19 cellular contexts compared by ENCODE assay signal in genomic region chr4:138329506-138330070, GRCh38.
"Had no signal": no experiment of that assay in that cellular context is flagged by ENCODE, and none has a peak within 500 bp of the region (broad histone marks: within the 10 kb centered on the region; RNA-seq: fewer than 3 reads in every experiment).

No MANE protein-coding gene starts in this region.

- H3K4me1 ChIP-seq: esophagus muscularis mucosa, gastroesophageal sphincter, heart left ventricle, thyroid gland had no signal

- FAIRE-seq: endothelial cell of umbilical vein had no signal

- H3K36me3 Mint-ChIP-seq: naive B cell, T-cell had no signal

- H3K4me3 ChIP-seq: esophagus muscularis mucosa, gastroesophageal sphincter, heart left ventricle, thyroid gland had no signal

- H3K9me3 Mint-ChIP-seq: activated CD4-positive, alpha-beta T cell treated with anti-CD3 and anti-CD28 coated beads, Interleukin-2, amount 10 ng/mL, durations not matched to agents 24 days and 14 days; activated T-cell treated with anti-CD3 and anti-CD28 coated beads, Interleukin-2, amount 50 U/mL, for 24 hours had no signal

- DNase-seq: activated CD4-positive, alpha-beta T cell treated with anti-CD3 and anti-CD28 coated beads, Interleukin-2, amount 10 ng/mL, durations not matched to agents 24 days and 14 days; activated CD8-positive, alpha-beta T cell treated with anti-CD3 and anti-CD28 coated beads, Interleukin-2, amount 10 ng/mL, durations not matched to agents 7 days and 5 days; activated naive CD4-positive, alpha-beta T cell treated with anti-CD3 and anti-CD28 coated beads for 36 hours; activated T-cell treated with anti-CD3 and anti-CD28 coated beads, Interleukin-2, amount 50 U/mL, for 24 hours; anterior cingulate cortex; brain microvascular endothelial cell; cortex of kidney; effector CD4-positive, alpha-beta T cell; heart left ventricle; kidney glomerular epithelial cell; left ventricle myocardium superior; naive B cell; nucleus accumbens; stimulated activated naive CD4-positive, alpha-beta T cell; T-cell; thyroid gland had no signal

- H3K27me3 ChIP-seq: brain microvascular endothelial cell, esophagus muscularis mucosa, gastroesophageal sphincter, heart left ventricle, thyroid gland had no signal

- H3K27ac ChIP-seq: brain microvascular endothelial cell, esophagus muscularis mucosa, gastroesophageal sphincter, heart left ventricle, thyroid gland had no signal

- H3K4me1 Mint-ChIP-seq: activated CD4-positive, alpha-beta T cell treated with anti-CD3 and anti-CD28 coated beads, Interleukin-2, amount 10 ng/mL, durations not matched to agents 24 days and 14 days; naive B cell had no signal

- H3K27me3 Mint-ChIP-seq: activated CD4-positive, alpha-beta T cell treated with anti-CD3 and anti-CD28 coated beads, Interleukin-2, amount 10 ng/mL, durations not matched to agents 24 days and 14 days; activated T-cell treated with anti-CD3 and anti-CD28 coated beads, Interleukin-2, amount 50 U/mL, for 24 hours; naive B cell; T-cell had no signal

- H3K36me3 ChIP-seq: brain microvascular endothelial cell, esophagus muscularis mucosa, gastroesophageal sphincter, heart left ventricle, thyroid gland had no signal

- H3K27ac Mint-ChIP-seq: activated CD4-positive, alpha-beta T cell treated with anti-CD3 and anti-CD28 coated beads, Interleukin-2, amount 10 ng/mL, durations not matched to agents 24 days and 14 days; activated CD8-positive, alpha-beta T cell treated with anti-CD3 and anti-CD28 coated beads, Interleukin-2, amount 10 ng/mL, durations not matched to agents 7 days and 5 days; activated naive CD4-positive, alpha-beta T cell treated with anti-CD3 and anti-CD28 coated beads for 36 hours; activated T-cell treated with anti-CD3 and anti-CD28 coated beads, Interleukin-2, amount 50 U/mL, for 24 hours; T-cell had no signal

- H3K9me3 ChIP-seq: esophagus muscularis mucosa, gastroesophageal sphincter, heart left ventricle, thyroid gland had no signal

- ATAC-seq: activated CD8-positive, alpha-beta T cell treated with anti-CD3 and anti-CD28 coated beads, Interleukin-2, amount 10 ng/mL, durations not matched to agents 7 days and 5 days; gastroesophageal sphincter; heart left ventricle; left ventricle myocardium superior; T-cell had no signal

- H3K4me3 Mint-ChIP-seq: activated CD4-positive, alpha-beta T cell treated with anti-CD3 and anti-CD28 coated beads, Interleukin-2, amount 10 ng/mL, durations not matched to agents 24 days and 14 days; activated CD8-positive, alpha-beta T cell treated with anti-CD3 and anti-CD28 coated beads, Interleukin-2, amount 10 ng/mL, durations not matched to agents 7 days and 5 days; activated naive CD4-positive, alpha-beta T cell treated with anti-CD3 and anti-CD28 coated beads for 36 hours; activated T-cell treated with anti-CD3 and anti-CD28 coated beads, Interleukin-2, amount 50 U/mL, for 24 hours; naive B cell; T-cell had no signal
